In the genomic region with DNA sequence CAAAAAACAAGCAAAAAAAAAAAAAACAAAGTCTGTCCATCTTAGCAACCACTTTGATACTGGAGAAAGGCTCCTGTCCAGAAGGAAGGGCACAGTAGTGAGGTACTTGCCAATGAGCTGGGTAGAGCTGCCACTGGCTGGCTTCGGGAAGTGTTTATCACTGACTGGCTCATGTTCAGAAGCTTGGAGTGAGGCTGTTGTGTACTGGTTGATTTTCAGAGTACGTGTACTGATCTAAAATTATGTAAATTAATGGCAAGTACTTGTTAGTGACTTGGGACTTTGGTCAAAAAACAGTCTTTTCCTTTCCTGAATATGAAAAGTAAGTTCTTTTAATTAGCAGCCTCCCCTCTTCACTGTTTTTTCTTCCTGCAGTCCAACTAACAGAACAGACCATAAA, we compare ENCODE assay signal across 8 cellular contexts. TPM values are rescaled to one million over a fixed set of nuclear protein-coding genes. Genes with fewer than 3 reads are reported as not detected.
DNase-seq lines count a peak whose midpoint lies in the region; ATAC-seq, FAIRE-seq and TF ChIP-seq lines count a peak whose summit lies in the region.

No MANE protein-coding gene starts in this region.

- H3K27me3 ChIP-seq in OCI-LY1 (ENCODE audit: insufficient read depth, low read length) = no peaks in the 10 kb centered on the region
- no peaks in the 10 kb centered on the region for H3K27me3 ChIP-seq in prostate gland (replicated peaks; ENCODE audit: insufficient read depth)

- peaks cover 20% of the 10 kb centered on the region; the same call in 1 of the 2 replicates for H3K36me3 ChIP-seq in OCI-LY1 (ENCODE audit: insufficient read depth, low read length)
- H3K36me3 ChIP-seq in prostate gland = no peaks in the 10 kb centered on the region

- ATAC-seq in GM18511 (IDR thresholded peaks at IDR 0.05; ENCODE audit: unreplicated experiment) = no peak

- no peak for TF ChIP-seq CTCF in OCI-LY1 (IDR thresholded peaks at IDR 0.05; ENCODE audit: low read length)
- TF ChIP-seq CTCF in prostate gland (IDR thresholded peaks at IDR 0.05) = no peak

- 37% methylated on average over 2 of the region's 2 CpGs for WGBS in prostate gland

- peaks cover 24% of the 10 kb centered on the region for H3K4me1 ChIP-seq in OCI-LY1 (ENCODE audit: insufficient read depth, low read length, severe bottlenecking)
- H3K4me1 ChIP-seq in prostate gland (replicated peaks) = no peaks in the 10 kb centered on the region

- no peak for FAIRE-seq in GM12892 (lab: Jason Lieb, UNC)

- H3F3A ChIP-seq in OCI-LY1 (ENCODE audit: insufficient read depth, low read length) = no peaks in the 10 kb centered on the region

- H4K20me1 ChIP-seq in OCI-LY1 (ENCODE audit: insufficient read depth, low read length) = no peaks in the 10 kb centered on the region

- H2AFZ ChIP-seq in OCI-LY1 (ENCODE audit: low read length) = no peak overlapping the region

- no peak overlapping the region for H3K27ac ChIP-seq in OCI-LY1 (ENCODE audit: low read depth, low read length, poor library complexity, severe bottlenecking)
- peak overlapping the region; percentile 72 for H3K27ac ChIP-seq in epithelial cell of prostate
- peak overlapping the region; percentile 81 to 88 for H3K27ac ChIP-seq in prostate gland

- TF ChIP-seq POLR2A in prostate gland (IDR thresholded peaks at IDR 0.05) (no peak), GM12892 (IDR thresholded peaks at IDR 0.05; ENCODE audit: low read depth, low read length) (no peak)

- H3K4me3 ChIP-seq in OCI-LY1 (ENCODE audit: low read depth, low read length, poor library complexity, severe bottlenecking) (peak overlapping the region; percentile 99), prostate gland (peak overlapping the region in 1 of 2 donors; percentile 63)

- intact Hi-C loops in prostate gland (cut with DNase I) = no loop called here

- H3K9me3 ChIP-seq in OCI-LY1 (ENCODE audit: low read length) (no peaks in the 10 kb centered on the region), prostate gland (no peaks in the 10 kb centered on the region)

- no peaks in the 10 kb centered on the region for H3K9me2 ChIP-seq in OCI-LY1 (ENCODE audit: low read depth, low read length)

- H3K79me2 ChIP-seq in OCI-LY1 (ENCODE audit: insufficient read depth, low read length) = no peaks in the 10 kb centered on the region

- peak overlapping the region; percentile 99 for H3K4me2 ChIP-seq in OCI-LY1 (ENCODE audit: low read length)

- H3K9ac ChIP-seq in OCI-LY1 (ENCODE audit: low read length) = no peak overlapping the region; the same call in 1 of the 2 replicates

- peak; percentile 6 for DNase-seq in ELF-1 (ENCODE audit: low read depth, low spot score)
- DNase-seq in epithelial cell of prostate (ENCODE audit: low read depth, low spot score) = no peak
- peak; percentile 14 for DNase-seq in prostate gland (ENCODE audit: low spot score)
- DNase-seq in GM12892 (ENCODE audit: insufficient read length) = no peak
- DNase-seq in NCI-H1436 (lab: John Stamatoyannopoulos, UW) = no peak
- no peak for DNase-seq in putamen (ENCODE audit: low spot score)

RNA-seq across cellular contexts. Expression of a gene that starts 1.0 kb away (rescaled TPM):
- 10 to 100 TPM; 15.8 to 23.6 TPM for total RNA-seq in prostate gland
- polyA plus RNA-seq in GM12892 (2012; ENCODE audit: missing spikeins) = 9.4 TPM

RNA-seq across cellular contexts. Expression of a gene that starts 17.9 kb away (rescaled TPM):
- 1 to 10 TPM; 4.0 to 4.3 TPM for total RNA-seq in prostate gland
- 3.2 TPM for polyA plus RNA-seq in GM12892 (2012; ENCODE audit: missing spikeins)

RNA-seq across cellular contexts. Expression of a gene that starts 46.9 kb away (rescaled TPM):
- total RNA-seq in prostate gland = 1 to 10 TPM; 6.9 to 8.8 TPM
- polyA plus RNA-seq in GM12892 (2012; ENCODE audit: missing spikeins) = 4.2 TPM

Comparison
In these comparisons a context has a peak if more than half of its experiments do, and no peak if none do; other contexts are left out.
1. DNase-seq: peak in ELF-1 (single experiment) and prostate gland (single experiment); none in epithelial cell of prostate (single experiment), GM12892 (single experiment), NCI-H1436 (single experiment) and putamen (single experiment).